Comparison of ENCODE assay signal across 25 cellular contexts in genomic region chr22:25353516-25354445, GRCh38.
"Had no signal": no experiment of that assay in that cellular context is flagged by ENCODE, and none has a peak within 500 bp of the region (broad histone marks: within the 10 kb centered on the region; RNA-seq: fewer than 3 reads in every experiment).

No MANE protein-coding gene starts in this region.

- H3K9me3 Mint-ChIP-seq: activated CD4-positive, alpha-beta T cell treated with anti-CD3 and anti-CD28 coated beads, Interleukin-2, amount 10 ng/mL, durations not matched to agents 24 days and 14 days; activated T-helper 2 cell treated with anti-CD3 and anti-CD28 coated beads, Interferon-gamma antibody, Interleukin-2, Interleukin-4, amounts not matched to agents 10 μg/mL and 5 μg/mL and 100 μg/mL, durations not matched to agents 14 hours and 24 hours and 36 hours; brain; immature natural killer cell; nephron progenitor cell; type B pancreatic cell had no signal

- H3K4me1 Mint-ChIP-seq: brain, immature natural killer cell, nephron progenitor cell had no signal

- H3K4me3 Mint-ChIP-seq: activated CD4-positive, alpha-beta T cell treated with anti-CD3 and anti-CD28 coated beads, Interleukin-2, amount 10 ng/mL, durations not matched to agents 24 days and 14 days; activated CD8-positive, alpha-beta T cell treated with anti-CD3 and anti-CD28 coated beads, Interleukin-2, amount 10 ng/mL, durations not matched to agents 7 days and 5 days; brain; immature natural killer cell; nephron progenitor cell; type B pancreatic cell had no signal

- H3K27me3 Mint-ChIP-seq: activated CD4-positive, alpha-beta T cell treated with anti-CD3 and anti-CD28 coated beads, Interleukin-2, amount 10 ng/mL, durations not matched to agents 24 days and 14 days; brain; progenitor cell of endocrine pancreas; type B pancreatic cell had no signal

- H3K4me1 ChIP-seq: spleen had no signal

- H3K27me3 ChIP-seq: hepatocyte, spleen had no signal

- ATAC-seq: activated CD4-positive, CD25-positive, alpha-beta regulatory T cell treated with anti-CD3 and anti-CD28 coated beads, Interleukin-2, amount 50 U/mL, for 24 hours; activated CD8-positive, alpha-beta T cell treated with anti-CD3 and anti-CD28 coated beads, Interleukin-2, amount 10 ng/mL, durations not matched to agents 7 days and 5 days; esophagus mucosa; mucosa of descending colon; SK-N-SH treated with all-trans-retinoic acid at 6 μM for 48 hours had no signal

- DNase-seq: activated CD4-positive, alpha-beta T cell treated with anti-CD3 and anti-CD28 coated beads, Interleukin-2, amount 10 ng/mL, durations not matched to agents 24 days and 14 days; activated CD8-positive, alpha-beta T cell treated with anti-CD3 and anti-CD28 coated beads, Interleukin-2, amount 10 ng/mL, durations not matched to agents 7 days and 5 days; activated naive CD4-positive, alpha-beta T cell treated with anti-CD3 and anti-CD28 coated beads, Interleukin-2, amount 50 U/mL, for 16 hours; aorta; central memory CD4-positive, alpha-beta T cell; effector memory CD4-positive, alpha-beta T cell; foreskin melanocyte; immature natural killer cell; kidney glomerular epithelial cell; mesenchymal stem cell; nephron progenitor cell; stimulated activated CD4-positive, alpha-beta T cell treated with anti-CD3 and anti-CD28 coated beads, Interleukin-4, amount 100 ng/mL, for 1 hour; stimulated activated naive CD4-positive, alpha-beta T cell had no signal

- H3K27ac Mint-ChIP-seq: activated CD4-positive, alpha-beta T cell treated with anti-CD3 and anti-CD28 coated beads, Interleukin-2, amount 10 ng/mL, durations not matched to agents 24 days and 14 days; activated T-helper 2 cell treated with anti-CD3 and anti-CD28 coated beads, Interferon-gamma antibody, Interleukin-2, Interleukin-4, amounts not matched to agents 10 μg/mL and 5 μg/mL and 100 μg/mL, durations not matched to agents 14 hours and 24 hours and 36 hours; immature natural killer cell; nephron progenitor cell; progenitor cell of endocrine pancreas; type B pancreatic cell had no signal

- H3K4me3 ChIP-seq: hepatocyte, mucosa of descending colon, spleen, thoracic aorta had no signal

- H3K9me3 ChIP-seq: mucosa of descending colon, spleen, thoracic aorta had no signal

- H3K27ac ChIP-seq: hepatocyte, spleen, thoracic aorta, VCaP had no signal
